In genomic region chr1:52955129-52955970, GRCh38 we compare ENCODE assay signal across 11 cellular contexts. TPM values are rescaled to one million over a fixed set of nuclear protein-coding genes. Genes with fewer than 3 reads are reported as not detected.
DNase-seq lines count a peak whose midpoint lies in the region; ATAC-seq and TF ChIP-seq lines count a peak whose summit lies in the region.
"Had no signal": no experiment of that assay in that cellular context is flagged by ENCODE, and none has a peak within 500 bp of the region (broad histone marks: within the 10 kb centered on the region; RNA-seq: fewer than 3 reads in every experiment).

No MANE protein-coding gene starts in this region.

- no peak for DNase-seq in left ventricle myocardium inferior
- DNase-seq in right atrium auricular region (ENCODE audit: low spot score): no peak
- peak; percentile 12 for DNase-seq in hepatic stellate cell (ENCODE audit: low spot score)
- no peak for DNase-seq in vagina (ENCODE audit: extremely low spot score in 2 of 2)
- DNase-seq in natural killer cell: no peak
- no peak for DNase-seq in T-helper 17 cell
- DNase-seq: activated CD8-positive, alpha-beta memory T cell treated with anti-CD3 and anti-CD28 coated beads, Interleukin-2, amount 50 U/mL, for 48 hours; CD4-positive, CD25-positive, alpha-beta regulatory T cell had no signal

- TF ChIP-seq CTCF in left ventricle myocardium inferior (IDR thresholded peaks at IDR 0.05; ENCODE audit: borderline replicate concordance) (no peak), right atrium auricular region (IDR thresholded peaks at IDR 0.05) (no peak), vagina (IDR thresholded peaks at IDR 0.05) (no peak), natural killer cell (IDR thresholded peaks at IDR 0.05) (no peak)

- H3K27me3 ChIP-seq in left ventricle myocardium inferior (ENCODE audit: low read depth): no peaks in the 10 kb centered on the region
- no peaks in the 10 kb centered on the region for H3K27me3 ChIP-seq in right atrium auricular region
- H3K27me3 ChIP-seq in vagina: no peaks in the 10 kb centered on the region

- no peaks in the 10 kb centered on the region for H3K27me3 Mint-ChIP-seq in natural killer cell (ENCODE audit: low read depth in 2 of 2)
- H3K27me3 Mint-ChIP-seq in T-helper 17 cell: no peaks in the 10 kb centered on the region

- H3K9me3 ChIP-seq in left ventricle myocardium inferior (replicated peaks): no peaks in the 10 kb centered on the region
- no peaks in the 10 kb centered on the region for H3K9me3 ChIP-seq in right atrium auricular region
- H3K9me3 ChIP-seq in vagina: no peaks in the 10 kb centered on the region
- no peaks in the 10 kb centered on the region for H3K9me3 ChIP-seq in T-helper 17 cell (ENCODE audit: control insufficient read depth, low read length, poor library complexity, severe bottlenecking)

- no peaks in the 10 kb centered on the region for H3K9me3 Mint-ChIP-seq in natural killer cell

- H3K27ac ChIP-seq in left ventricle myocardium inferior (replicated peaks) (peak overlapping the region; percentile 4), right atrium auricular region (no peak overlapping the region), vagina (peak overlapping the region; percentile 55)

- H3K4me3 Mint-ChIP-seq in natural killer cell (no peak overlapping the region), T-helper 17 cell (no peak overlapping the region)
- H3K4me3 Mint-ChIP-seq: CD4-positive, CD25-positive, alpha-beta regulatory T cell had no signal

- H3K27ac Mint-ChIP-seq in natural killer cell (no peak overlapping the region), T-helper 17 cell (no peak overlapping the region)

- no peaks in the 10 kb centered on the region for H3K4me1 Mint-ChIP-seq in natural killer cell
- H3K4me1 Mint-ChIP-seq in T-helper 17 cell: peaks cover 10% of the 10 kb centered on the region
- H3K4me1 Mint-ChIP-seq: CD4-positive, CD25-positive, alpha-beta regulatory T cell had no signal

- H3K4me1 ChIP-seq in left ventricle myocardium inferior (peaks cover 5% of the 10 kb centered on the region), right atrium auricular region (no peaks in the 10 kb centered on the region), vagina (no peaks in the 10 kb centered on the region)

- H3K4me3 ChIP-seq in left ventricle myocardium inferior (no peak overlapping the region), right atrium auricular region (no peak overlapping the region), vagina (peak overlapping the region in 1 of 2 donors; percentile 8)

- intact Hi-C loops in left ventricle myocardium inferior (cut with micrococcal nuclease) (no loop called here), vagina (cut with DNase I) (no loop called here), natural killer cell (cut with micrococcal nuclease) (no loop called here)

- H3K36me3 ChIP-seq in left ventricle myocardium inferior (peaks cover 69% of the 10 kb centered on the region), right atrium auricular region (peaks cover 21% of the 10 kb centered on the region), vagina (peaks cover 0 to 9% of the 10 kb centered on the region in 2 donors)

- H3K36me3 Mint-ChIP-seq in natural killer cell (no peaks in the 10 kb centered on the region), T-helper 17 cell (ENCODE audit: low read depth) (peaks cover 3% of the 10 kb centered on the region)

- TF ChIP-seq POLR2A in vagina (IDR thresholded peaks at IDR 0.05): no peak

- ATAC-seq in SK-N-SH treated with all-trans-retinoic acid at 6 μM for 48 hours (peak; percentile 91), HG03135 (IDR thresholded peaks at IDR 0.05; ENCODE audit: unreplicated experiment) (no peak), natural killer cell (no peak), T-helper 17 cell (no peak)
- ATAC-seq: Panc1 had no signal

TF ChIP-seq in SK-N-SH treated with all-trans-retinoic acid at 6 μM for 48 hours, 23 proteins besides CTCF, POLR2A, EP300 and RAD21:
- TF ChIP-seq ZC3H10 (CRISPR knock-in tag; IDR thresholded peaks at IDR 0.05) (peak; percentile 66), ARNTL (CRISPR knock-in tag; IDR thresholded peaks at IDR 0.05; ENCODE audit: borderline replicate concordance, low read depth) (no peak), ZNF70 (CRISPR knock-in tag; IDR thresholded peaks at IDR 0.05) (no peak), PATZ1 (CRISPR knock-in tag; IDR thresholded peaks at IDR 0.05; ENCODE audit: borderline replicate concordance) (no peak), TCF4 (CRISPR knock-in tag; IDR thresholded peaks at IDR 0.05; ENCODE audit: borderline replicate concordance) (peak; percentile 38; the same call in 1 of the 2 replicates), ISL1 (CRISPR knock-in tag; IDR thresholded peaks at IDR 0.05) (peak; percentile 93)

RNA-seq across cellular contexts. Expression of gene SCP2, which starts 28.3 kb away (rescaled TPM):
- total RNA-seq in left ventricle myocardium inferior (130 TPM), right atrium auricular region (100 to 1,000 TPM in 1 of 2 donors, 10 to 100 TPM in 1; 67.1 to 163 TPM), vagina (61.9 TPM), natural killer cell (100 to 1,000 TPM in 2 of 3 donors, 10 to 100 TPM in 1; 90.0 to 118 (median 105) TPM), T-helper 17 cell (10 to 100 TPM; 55.2 to 60.6 TPM)

RNA-seq across cellular contexts. Expression of gene ECHDC2, which starts 33.8 kb away (rescaled TPM):
- total RNA-seq in left ventricle myocardium inferior (119 TPM), right atrium auricular region (10 to 100 TPM; 50.4 to 53.1 TPM), vagina (90.8 TPM), natural killer cell (100 to 1,000 TPM; 129 to 174 (median 138) TPM), T-helper 17 cell (100 to 1,000 TPM; 134 to 140 TPM)

Comparison
In these comparisons a context has a peak if more than half of its experiments do, and no peak if none do; other contexts are left out.
1. H3K27ac ChIP-seq: peak in left ventricle myocardium inferior (single experiment) and vagina (single experiment); none in right atrium auricular region (0 of 2).